ENCODE assay signal across 9 cellular contexts in the genomic region with DNA sequence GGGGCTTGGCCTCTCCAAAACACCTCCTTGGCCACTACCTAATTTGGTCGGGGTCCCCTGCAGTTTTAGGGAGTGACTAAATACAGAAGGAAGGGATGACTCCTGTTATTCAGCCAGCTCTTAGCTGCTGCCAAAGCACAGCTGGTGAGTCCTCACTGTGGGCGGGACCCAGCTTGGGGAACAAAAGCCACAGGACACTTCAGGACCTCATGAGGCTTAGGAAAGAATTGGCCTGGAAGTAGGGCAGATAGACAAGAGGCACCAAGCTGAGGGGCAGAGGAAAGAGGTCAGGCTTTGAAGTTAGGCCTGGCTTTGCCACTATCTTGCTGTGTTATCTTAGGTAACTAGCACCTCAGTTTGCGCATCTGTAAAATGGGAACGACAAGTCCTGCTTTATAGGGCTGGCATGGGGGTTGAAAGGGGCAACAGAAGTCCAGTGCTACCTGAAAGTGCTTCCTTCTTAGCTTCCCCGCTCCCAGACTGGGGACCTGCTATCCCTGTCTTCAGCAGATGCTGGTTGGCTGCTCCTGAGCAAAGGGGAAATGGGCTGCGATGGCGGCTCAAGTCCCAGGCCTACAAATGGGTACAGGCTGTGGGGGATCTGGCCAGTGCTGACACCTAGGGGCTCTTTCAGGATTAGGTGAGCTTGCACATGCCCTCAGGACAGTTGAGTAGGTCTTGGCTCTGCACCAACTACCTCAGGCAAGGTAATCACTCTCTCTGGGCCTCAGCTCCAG. TPM values are rescaled to one million over a fixed set of nuclear protein-coding genes. Genes with fewer than 3 reads are reported as not detected.
DNase-seq lines count a peak whose midpoint lies in the region; ATAC-seq, FAIRE-seq and TF ChIP-seq lines count a peak whose summit lies in the region.
"Had no signal": no experiment of that assay in that cellular context is flagged by ENCODE, and none has a peak within 500 bp of the region (broad histone marks: within the 10 kb centered on the region; RNA-seq: fewer than 3 reads in every experiment).

No MANE protein-coding gene starts in this region.

- DNase-seq in ELF-1 (ENCODE audit: low read depth, low spot score) (peak; percentile 79), chondrocyte (ENCODE audit: low spot score) (no peak), RCC 7860 (ENCODE audit: low spot score) (no peak), HuH-7.5 (ENCODE audit: low spot score) (no peak)
- DNase-seq: amniotic stem cell had no signal

- H3K9me3 Mint-ChIP-seq in chondrocyte (ENCODE audit: low read depth), result no peaks in the 10 kb centered on the region

- H3K27ac ChIP-seq in HUES64 (ENCODE audit: low read depth, low read length) (peak overlapping the region; percentile 59; the same call in 1 of the 2 replicates), muscle layer of duodenum (ENCODE audit: low read length) (peak overlapping the region; percentile 2)

- peak; percentile 13 for TF ChIP-seq CTCF in chondrocyte (IDR thresholded peaks at IDR 0.05)

- ATAC-seq in HG03342 (IDR thresholded peaks at IDR 0.05; ENCODE audit: unreplicated experiment), result no peak
- no peak for ATAC-seq in activated CD4-positive, CD25-positive, alpha-beta regulatory T cell treated with anti-CD3 and anti-CD28 coated beads, Interleukin-2, amount 50 U/mL, for 24 hours

- H3K4me3 Mint-ChIP-seq in chondrocyte (ENCODE audit: unreplicated experiment), result no peak overlapping the region

- WGBS in HUES64, result 63% methylated on average over 7 of the region's 7 CpGs

- no peaks in the 10 kb centered on the region for H3K36me3 Mint-ChIP-seq in chondrocyte (ENCODE audit: low read depth)

- H3K4me1 Mint-ChIP-seq in chondrocyte (ENCODE audit: low read depth), result peaks cover 21% of the 10 kb centered on the region

- peaks cover 23% of the 10 kb centered on the region for H3K4me1 ChIP-seq in HUES64 (ENCODE audit: insufficient read depth, low read length)
- H3K4me1 ChIP-seq in muscle layer of duodenum (ENCODE audit: control insufficient read depth in 1 of 2, insufficient read depth in 2 of 2, low read length in 2 of 2), result peaks cover 3 to 19% of the 10 kb centered on the region in 2 donors

- H3K27me3 ChIP-seq in HUES64 (ENCODE audit: insufficient read depth, low read length), result peaks cover 3% of the 10 kb centered on the region; the same call in 1 of the 2 replicates
- no peaks in the 10 kb centered on the region for H3K27me3 ChIP-seq in muscle layer of duodenum (ENCODE audit: low read depth, low read length)

- H3K36me3 ChIP-seq in HUES64 (ENCODE audit: insufficient read depth, low read length) (no peaks in the 10 kb centered on the region), muscle layer of duodenum (ENCODE audit: control insufficient read depth in 1 of 2, insufficient read depth in 2 of 2, low read length in 2 of 2) (no peaks in the 10 kb centered on the region)

- no peak overlapping the region for H3K9ac ChIP-seq in HUES64 (ENCODE audit: low read depth, low read length)

- no peak for FAIRE-seq in RCC 7860 (lab: Jason Lieb, UNC)

- H3K27ac Mint-ChIP-seq in chondrocyte (ENCODE audit: unreplicated experiment), result no peak overlapping the region

- H3K9me3 ChIP-seq in HUES64 (ENCODE audit: insufficient read depth, low read depth, low read length) (no peaks in the 10 kb centered on the region), muscle layer of duodenum (ENCODE audit: control insufficient read depth in 1 of 2, low read length in 2 of 2) (no peaks in the 10 kb centered on the region)

- H3K4me3 ChIP-seq in HUES64 (ENCODE audit: low read length) (no peak overlapping the region), muscle layer of duodenum (ENCODE audit: low read depth in 1 of 2, low read length in 2 of 2) (no peak overlapping the region)

- H3K27me3 Mint-ChIP-seq in chondrocyte (ENCODE audit: low read depth), result no peaks in the 10 kb centered on the region

RNA-seq across cellular contexts. Expression of gene IFI6, which starts 15.7 kb away (rescaled TPM):
- 9.0 TPM for polyA plus RNA-seq in HUES64 (2013, experiment 1 of 2)
- 12.8 TPM for polyA plus RNA-seq in HUES64 (2013, experiment 2 of 2)
- total RNA-seq in chondrocyte, result 23.2 to 36.1 TPM (median 25.0 TPM) in 3 replicates

RNA-seq across cellular contexts. Expression of gene FGR, which starts 21.3 kb away (rescaled TPM):
- 0.10 TPM for polyA plus RNA-seq in HUES64 (2013, experiment 1 of 2)
- polyA plus RNA-seq in HUES64 (2013, experiment 2 of 2), result 0.25 TPM
- not detected in 3 replicates for total RNA-seq in chondrocyte

RNA-seq across cellular contexts. Expression of gene AHDC1, which starts 52.4 kb away (rescaled TPM):
- 23.6 TPM for polyA plus RNA-seq in HUES64 (2013, experiment 1 of 2)
- polyA plus RNA-seq in HUES64 (2013, experiment 2 of 2), result 29.1 TPM
- 61.6 to 86.7 TPM (median 61.8 TPM) in 3 replicates for total RNA-seq in chondrocyte
